16 cellular contexts compared by ENCODE assay signal in the genomic region with DNA sequence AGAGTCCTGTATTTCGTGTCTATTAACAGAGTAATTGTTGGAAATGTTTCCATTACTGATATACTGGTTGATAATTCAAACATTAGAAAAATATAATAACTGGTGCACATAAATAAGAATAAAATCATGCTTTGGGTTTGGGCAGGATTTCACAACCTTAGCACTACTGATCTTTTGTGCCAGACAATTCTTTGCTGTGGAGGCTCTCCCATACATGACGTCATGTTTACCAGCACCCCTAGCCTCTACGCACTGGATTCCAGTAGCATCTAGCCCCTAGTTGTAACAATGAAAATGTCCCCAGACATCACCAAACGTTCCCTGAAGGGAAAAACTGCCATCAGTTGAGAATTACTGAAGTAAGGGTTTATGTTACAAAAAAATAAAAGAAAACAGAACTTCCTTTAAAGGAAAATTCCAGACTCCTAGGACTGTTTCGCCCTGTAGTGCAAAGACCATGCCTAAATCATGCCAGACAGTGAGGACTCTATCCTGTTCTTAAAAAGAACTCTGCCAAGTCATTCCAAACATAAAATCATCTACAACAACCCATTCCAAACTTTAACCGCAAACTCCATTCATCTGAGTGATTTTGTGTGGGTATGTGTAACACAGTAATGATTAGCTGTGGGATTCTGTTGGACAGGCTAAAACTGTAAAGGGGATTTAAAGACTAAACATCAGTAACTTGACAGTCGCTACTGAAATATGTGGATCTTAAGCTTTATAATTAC.
DNase-seq lines count a peak whose midpoint lies in the region; ATAC-seq and TF ChIP-seq lines count a peak whose summit lies in the region.
"Had no signal": no experiment of that assay in that cellular context is flagged by ENCODE, and none has a peak within 500 bp of the region (broad histone marks: within the 10 kb centered on the region; RNA-seq: fewer than 3 reads in every experiment).

No MANE protein-coding gene starts in this region.

- H4K20me1 ChIP-seq in osteoblast (ENCODE audit: insufficient read depth, low read length), result no peaks in the 10 kb centered on the region

- no peaks in the 10 kb centered on the region for H3K27me3 ChIP-seq in osteoblast (ENCODE audit: insufficient read depth, low read length)
- H3K27me3 ChIP-seq: BLaER1, upper lobe of left lung had no signal

- H3K27ac Mint-ChIP-seq in activated B cell treated with CpG ODN at 0.5 μM for 24 hours, result peak overlapping the region; percentile 61
- no peak overlapping the region for H3K27ac Mint-ChIP-seq in Calu3 (ENCODE audit: unreplicated experiment)
- H3K27ac Mint-ChIP-seq: T-helper 2 cell treated with Interferon-gamma antibody and Interleukin-4, amounts not matched to agents 5 μg/mL and 100 μg/mL, for 36 hours had no signal

- H3K4me3 Mint-ChIP-seq in activated B cell treated with CpG ODN at 0.5 μM for 24 hours, result no peak overlapping the region
- no peak overlapping the region for H3K4me3 Mint-ChIP-seq in Calu3 (ENCODE audit: low read depth, unreplicated experiment)
- H3K4me3 Mint-ChIP-seq: T-helper 2 cell treated with Interferon-gamma antibody and Interleukin-4, amounts not matched to agents 5 μg/mL and 100 μg/mL, for 36 hours had no signal

- ATAC-seq in activated B cell treated with CpG ODN at 0.5 μM for 24 hours (ENCODE audit: low read depth), result no peak
- no peak for ATAC-seq in HG02588 (IDR thresholded peaks at IDR 0.05; ENCODE audit: unreplicated experiment)

- H3K4me1 Mint-ChIP-seq in activated B cell treated with CpG ODN at 0.5 μM for 24 hours (peaks cover 61% of the 10 kb centered on the region), Calu3 (ENCODE audit: low read depth, unreplicated experiment) (no peaks in the 10 kb centered on the region)

- POLR2A ChIA-PET in activated B cell treated with CpG ODN at 0.5 μM for 24 hours (lab: Charles Lee), result no interaction called here

- no peak for TF ChIP-seq CTCF in activated B cell treated with CpG ODN at 0.5 μM for 24 hours (IDR thresholded peaks at IDR 0.05)
- no peak for TF ChIP-seq CTCF in osteoblast (IDR thresholded peaks at IDR 0.05; ENCODE audit: extremely low read depth, low read depth, low read length)
- TF ChIP-seq CTCF in GM20000 (IDR thresholded peaks at IDR 0.05; ENCODE audit: extremely low read depth, missing control alignments), result no peak
- no peak for TF ChIP-seq CTCF in Calu3 (IDR thresholded peaks at IDR 0.05; ENCODE audit: unreplicated experiment)

- no peaks in the 10 kb centered on the region for H3K27me3 Mint-ChIP-seq in activated B cell treated with CpG ODN at 0.5 μM for 24 hours
- no peaks in the 10 kb centered on the region for H3K27me3 Mint-ChIP-seq in Calu3 (ENCODE audit: unreplicated experiment)

- DNase-seq in AG08395 (ENCODE audit: low spot score), result peak; percentile 60
- DNase-seq in activated B cell treated with CpG ODN at 0.5 μM for 24 hours, result no peak
- DNase-seq in glomerular visceral epithelial cell (ENCODE audit: extremely low spot score), result peak; percentile 70
- no peak for DNase-seq in osteoblast (ENCODE audit: insufficient read length, low spot score, missing footprints)
- no peak for DNase-seq in GM20000 (ENCODE audit: low spot score)
- no peak for DNase-seq in hippocampal formation (lab: John Stamatoyannopoulos, UW)
- DNase-seq in Calu3, result no peak
- DNase-seq: activated CD4-positive, alpha-beta T cell treated with anti-CD3 and anti-CD28 coated beads, Interleukin-2, amount 50 U/mL, for 1 hour; activated effector memory CD4-positive, alpha-beta T cell treated with Interleukin-2 at 50 U/mL for 16 hours; central memory CD4-positive, alpha-beta T cell; NCI-H1105; NCI-H510A; upper lobe of left lung had no signal

- H3K9me3 Mint-ChIP-seq in activated B cell treated with CpG ODN at 0.5 μM for 24 hours (no peaks in the 10 kb centered on the region), Calu3 (ENCODE audit: low read depth, unreplicated experiment) (no peaks in the 10 kb centered on the region)

- peak overlapping the region; percentile 35 for H3K4me3 ChIP-seq in osteoblast (ENCODE audit: insufficient read depth, low read length)
- H3K4me3 ChIP-seq: BLaER1, upper lobe of left lung had no signal

- H3K79me2 ChIP-seq in osteoblast (ENCODE audit: insufficient read depth, low read length), result no peaks in the 10 kb centered on the region

- H3K36me3 ChIP-seq in osteoblast (ENCODE audit: insufficient read depth, low read length), result peaks cover 32% of the 10 kb centered on the region

- intact Hi-C loops in activated B cell treated with CpG ODN at 0.5 μM for 24 hours (cut with micrococcal nuclease) (no loop called here), Calu3 (cut with micrococcal nuclease; ENCODE audit: unreplicated experiment) (no loop called here)

- peak overlapping the region; percentile 94 for H3K27ac ChIP-seq in osteoblast (ENCODE audit: low read depth, low read length)
- H3K27ac ChIP-seq: BLaER1 had no signal

- H3K36me3 Mint-ChIP-seq in activated B cell treated with CpG ODN at 0.5 μM for 24 hours (ENCODE audit: low read depth), result peaks cover 82% of the 10 kb centered on the region
- H3K36me3 Mint-ChIP-seq in Calu3 (ENCODE audit: insufficient read depth, unreplicated experiment), result no peaks in the 10 kb centered on the region

- no TSS peak for BruUV-seq in Calu3 (replicated peaks; lab: Mats Ljungman, UMichigan)

- CTCF ChIA-PET in activated B cell treated with CpG ODN at 0.5 μM for 24 hours (lab: Charles Lee), result interaction anchor here (14.9 kb wide), 1 partner anchor 40 kb away, joined by 165 read pairs; no protein-coding TSS in a partner anchor
- CTCF ChIA-PET in Calu3 (lab: Charles Lee), result interaction anchor here (1.5 kb wide), 1 partner anchor 38 kb away, joined by 4 read pairs; no protein-coding TSS in a partner anchor

- H3K4me2 ChIP-seq in osteoblast (ENCODE audit: insufficient read depth, low read length), result peak overlapping the region; percentile 70
- H3K4me2 ChIP-seq: BLaER1 had no signal

- peaks cover 33% of the 10 kb centered on the region for H3K4me1 ChIP-seq in osteoblast (ENCODE audit: insufficient read depth, low read length)

- H2AFZ ChIP-seq in osteoblast (ENCODE audit: low read length), result peak overlapping the region; percentile 13

- no peaks in the 10 kb centered on the region for H3K9me3 ChIP-seq in osteoblast (ENCODE audit: low read depth, low read length)
- H3K9me3 ChIP-seq: BLaER1, upper lobe of left lung had no signal

Comparison
In these comparisons a context has a peak if more than half of its experiments do, and no peak if none do; other contexts are left out.
1. DNase-seq: peak in AG08395 (single experiment) and glomerular visceral epithelial cell (single experiment); none in activated B cell treated with CpG ODN at 0.5 μM for 24 hours (single experiment), osteoblast (single experiment), GM20000 (single experiment), hippocampal formation (0 of 2) and Calu3 (single experiment).